ENCODE assay signal across 8 cellular contexts in the genomic region with DNA sequence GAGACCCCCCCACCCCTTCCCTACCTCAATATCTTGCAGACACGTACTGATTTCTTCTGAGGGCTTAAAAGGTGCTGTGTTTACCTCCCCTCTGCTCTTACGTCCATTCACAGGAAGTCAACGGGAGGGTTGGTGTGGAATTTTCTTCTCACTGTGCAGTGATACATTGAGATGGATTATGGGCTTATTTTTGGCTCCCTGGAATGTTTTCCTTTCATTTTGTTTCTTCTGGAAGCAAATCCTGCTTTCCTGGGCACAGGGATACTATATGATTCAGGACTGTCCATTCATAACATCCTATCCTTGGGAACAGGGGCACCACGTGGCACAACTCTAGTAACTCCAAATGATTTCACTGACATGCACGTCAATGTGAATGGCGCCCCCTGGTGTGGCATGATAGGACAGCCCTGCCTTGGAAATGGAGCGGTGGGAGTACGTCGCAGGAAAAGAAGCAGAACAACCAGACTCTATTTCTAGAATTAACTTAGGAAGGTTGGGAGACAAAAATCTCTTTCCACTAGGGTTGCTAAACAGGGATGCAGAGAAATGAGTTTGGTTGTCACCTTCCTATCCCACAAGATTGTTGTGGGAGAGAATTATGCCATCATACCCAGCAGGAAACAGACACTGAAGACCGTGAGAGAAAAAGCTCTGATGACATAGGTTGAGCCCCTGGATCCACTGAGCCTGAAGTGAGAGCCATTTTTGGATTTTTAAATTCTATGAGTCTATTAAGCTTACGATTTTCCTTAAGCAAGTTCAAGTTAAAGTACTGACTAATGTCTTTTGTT.
DNase-seq lines count a peak whose midpoint lies in the region; ATAC-seq, FAIRE-seq and TF ChIP-seq lines count a peak whose summit lies in the region.

No MANE protein-coding gene starts in this region.

- H4K20me1 ChIP-seq in Loucy (ENCODE audit: insufficient read depth, low read length, poor library complexity, severe bottlenecking), result no peaks in the 10 kb centered on the region

- no peak overlapping the region for H3K9ac ChIP-seq in Loucy (ENCODE audit: low read depth, low read length, poor library complexity, severe bottlenecking)

- H3K9me2 ChIP-seq in Loucy (replicated peaks; ENCODE audit: low read depth, low read length), result no peaks in the 10 kb centered on the region

- H3K79me2 ChIP-seq in Loucy (ENCODE audit: insufficient read depth, low read length), result no peaks in the 10 kb centered on the region

- H2AFZ ChIP-seq in Loucy (ENCODE audit: low read length), result peak overlapping the region; percentile 38

- ATAC-seq in HG02642 (IDR thresholded peaks at IDR 0.05; ENCODE audit: poor library complexity, unreplicated experiment), result no peak

- DNase-seq in NCI-H510A treated with DMSO at 0.1 percent for 48 hours (lab: John Stamatoyannopoulos, UW), result peak; percentile 0
- DNase-seq in NCI-H510A (lab: John Stamatoyannopoulos, UW), result no peak
- peak; percentile 64 for DNase-seq in SW480 (ENCODE audit: low spot score)
- peak; percentile 18 to 92 for DNase-seq in ascending aorta (ENCODE audit: low spot score in 2 of 2)
- DNase-seq in hippocampal formation (lab: John Stamatoyannopoulos, UW), result peak; percentile 14 to 56
- DNase-seq in small intestine, result peak; percentile 55

- H3K9me3 ChIP-seq in Loucy (ENCODE audit: insufficient read depth, low read depth, low read length) (no peaks in the 10 kb centered on the region), ascending aorta (no peaks in the 10 kb centered on the region), small intestine (ENCODE audit: control insufficient read depth, low read depth) (no peaks in the 10 kb centered on the region)

- WGBS in small intestine, 3 donors, result 26 to 38% (median 30%) methylated on average over 11 of the region's 11 CpGs

- H3K4me1 ChIP-seq in Loucy (ENCODE audit: insufficient read depth, low read length, poor library complexity, severe bottlenecking), result no peaks in the 10 kb centered on the region
- H3K4me1 ChIP-seq in ascending aorta, result peaks cover 0 to 4% of the 10 kb centered on the region in 2 donors
- H3K4me1 ChIP-seq in small intestine (ENCODE audit: control insufficient read depth in 2 of 2, insufficient read depth in 1 of 2, low read depth in 1 of 2, low read length in 1 of 2), result no peaks in the 10 kb centered on the region

- TF ChIP-seq CTCF in Loucy (conservative IDR thresholded peaks at IDR 0.05; ENCODE audit: low read length), result peak; percentile 100
- peak; percentile 57 to 81 (median 75) for TF ChIP-seq CTCF in ascending aorta (IDR thresholded peaks at IDR 0.05)

- FAIRE-seq in small intestine (lab: Jason Lieb, UNC), result no peak

- no peaks in the 10 kb centered on the region for H3K36me3 ChIP-seq in Loucy (ENCODE audit: insufficient read depth, low read length)
- H3K36me3 ChIP-seq in ascending aorta, result no peaks in the 10 kb centered on the region
- no peaks in the 10 kb centered on the region for H3K36me3 ChIP-seq in small intestine (ENCODE audit: control insufficient read depth in 2 of 2, insufficient read depth in 2 of 2, low read length in 2 of 2)

- H3K27me3 ChIP-seq in Loucy (ENCODE audit: insufficient read depth, low read length, poor library complexity, severe bottlenecking) (no peaks in the 10 kb centered on the region), ascending aorta (no peaks in the 10 kb centered on the region), small intestine (ENCODE audit: control insufficient read depth in 2 of 2, insufficient read depth in 2 of 2, low read length in 2 of 2) (peaks cover 0 to 2% of the 10 kb centered on the region in 2 donors)

- H3K4me2 ChIP-seq in Loucy (ENCODE audit: low read depth, low read length, poor library complexity, severe bottlenecking), result no peak overlapping the region

- intact Hi-C loops in ascending aorta (cut with DNase I), result loop anchor here (5.0 kb wide), 1 partner anchor 237 kb away; no protein-coding TSS in a partner anchor

- H3F3A ChIP-seq in Loucy (ENCODE audit: low read depth), result no peaks in the 10 kb centered on the region

- H3K27ac ChIP-seq in ascending aorta (peak overlapping the region in 1 of 2 donors; percentile 37), small intestine (ENCODE audit: low read depth in 1 of 2, low read length in 1 of 2) (no peak overlapping the region)

- H3K4me3 ChIP-seq in Loucy (ENCODE audit: low read length, poor library complexity, severe bottlenecking), result no peak overlapping the region
- peak overlapping the region; percentile 7 to 46 for H3K4me3 ChIP-seq in ascending aorta
- no peak overlapping the region for H3K4me3 ChIP-seq in small intestine (ENCODE audit: low read depth in 1 of 2, low read length in 2 of 2)

Comparison
In these comparisons a context has a peak if more than half of its experiments do, and no peak if none do; other contexts are left out.
1. H3K4me3 ChIP-seq: peak in ascending aorta (2 of 2); none in Loucy (single experiment) and small intestine (0 of 2).